Comparison of ENCODE assay signal across 8 cellular contexts in the genomic region with DNA sequence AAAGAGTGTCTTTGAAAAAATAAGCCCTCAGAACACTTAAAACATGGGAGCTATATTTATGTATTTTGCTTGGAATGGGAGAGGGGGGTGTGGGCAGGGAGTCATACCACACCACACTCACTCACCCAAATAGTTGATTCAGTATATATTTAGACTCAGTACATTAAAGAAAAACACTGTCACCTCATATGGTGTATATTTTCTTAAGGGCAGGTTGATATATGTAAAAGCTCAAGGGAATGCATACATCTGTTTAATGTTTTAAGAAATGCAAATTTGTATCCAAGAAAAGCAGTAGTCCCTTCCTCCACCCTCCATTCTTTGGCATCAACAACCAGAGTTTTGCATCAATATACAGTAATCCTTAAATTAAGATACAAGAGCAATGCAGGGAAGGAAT. TPM values are rescaled to one million over a fixed set of nuclear protein-coding genes. Genes with fewer than 3 reads are reported as not detected.
DNase-seq lines count a peak whose midpoint lies in the region; ATAC-seq and TF ChIP-seq lines count a peak whose summit lies in the region.

No MANE protein-coding gene starts in this region.

- H3K27ac Mint-ChIP-seq in activated B cell treated with CpG ODN at 0.5 μM for 24 hours, result peak overlapping the region; percentile 85

- no peaks in the 10 kb centered on the region for H3K27me3 Mint-ChIP-seq in activated B cell treated with CpG ODN at 0.5 μM for 24 hours

- H3K36me3 Mint-ChIP-seq in activated B cell treated with CpG ODN at 0.5 μM for 24 hours (ENCODE audit: low read depth), result peaks cover 10% of the 10 kb centered on the region

- DNase-seq in NCI-H2171 treated with DMSO at 0.1 percent for 48 hours (lab: John Stamatoyannopoulos, UW) (peak; percentile 43), NCI-H2171 (lab: John Stamatoyannopoulos, UW) (no peak), activated B cell treated with CpG ODN at 0.5 μM for 24 hours (no peak), hepatic stellate cell (ENCODE audit: low spot score) (peak; percentile 49), nucleus accumbens (lab: John Stamatoyannopoulos, UW) (no peak)
- DNase-seq in stimulated activated CD4-positive, alpha-beta T cell treated with anti-CD3 and anti-CD28 coated beads, Interleukin-1b, Interleukin-23, amount 100 ng/mL, for 48 hours, result no peak

- no peaks in the 10 kb centered on the region for H3K9me3 Mint-ChIP-seq in activated B cell treated with CpG ODN at 0.5 μM for 24 hours

- intact Hi-C loops in activated B cell treated with CpG ODN at 0.5 μM for 24 hours (cut with micrococcal nuclease), result no loop called here

- H3K9me3 ChIP-seq in stomach smooth muscle (ENCODE audit: control insufficient read depth in 2 of 2, low read length in 2 of 2), result no peaks in the 10 kb centered on the region

- peaks cover 22% of the 10 kb centered on the region for H3K4me1 ChIP-seq in stomach smooth muscle (ENCODE audit: control insufficient read depth, insufficient read depth, low read length)

- peaks cover 5 to 11% of the 10 kb centered on the region in 2 donors for H3K36me3 ChIP-seq in stomach smooth muscle (ENCODE audit: control insufficient read depth in 2 of 2, insufficient read depth in 2 of 2, low read length in 2 of 2)

- H3K4me3 Mint-ChIP-seq in activated B cell treated with CpG ODN at 0.5 μM for 24 hours, result peak overlapping the region; percentile 89

- H3K9ac ChIP-seq in stomach smooth muscle (ENCODE audit: low read length in 2 of 2), result peak overlapping the region; percentile 69 to 92

- POLR2A ChIA-PET in activated B cell treated with CpG ODN at 0.5 μM for 24 hours (lab: Charles Lee), result interaction anchor here (2.3 to 2.7 kb wide), 2 partner anchors 171 to 208 kb away, joined by 18 to 35 read pairs; a partner anchor contains a TSS

- TF ChIP-seq CTCF in activated B cell treated with CpG ODN at 0.5 μM for 24 hours (IDR thresholded peaks at IDR 0.05), result no peak

- CTCF ChIA-PET in activated B cell treated with CpG ODN at 0.5 μM for 24 hours (lab: Charles Lee), result no interaction called here

- H3K27ac ChIP-seq in stomach smooth muscle (ENCODE audit: low read length), result peak overlapping the region; percentile 86

- ATAC-seq in activated B cell treated with CpG ODN at 0.5 μM for 24 hours (ENCODE audit: low read depth) (no peak), HG02759 (IDR thresholded peaks at IDR 0.05; ENCODE audit: unreplicated experiment) (no peak)

- peak overlapping the region; percentile 83 to 86 for H3K4me3 ChIP-seq in stomach smooth muscle (ENCODE audit: low read length in 2 of 2)

- peaks cover 25% of the 10 kb centered on the region for H3K4me1 Mint-ChIP-seq in activated B cell treated with CpG ODN at 0.5 μM for 24 hours

- H3K27me3 ChIP-seq in stomach smooth muscle (ENCODE audit: control insufficient read depth in 1 of 2, insufficient read depth in 2 of 2, low read length in 2 of 2), result no peaks in the 10 kb centered on the region

RNA-seq across cellular contexts. Expression of a gene that starts 1.4 kb away (rescaled TPM):
- 17.0 and 17.1 TPM in 2 replicates for total RNA-seq in activated B cell treated with CpG ODN at 0.5 μM for 24 hours

Comparison
In these comparisons a context has a peak if more than half of its experiments do, and no peak if none do; other contexts are left out.
1. DNase-seq: peak in NCI-H2171 treated with DMSO at 0.1 percent for 48 hours (single experiment) and hepatic stellate cell (single experiment); none in NCI-H2171 (single experiment), activated B cell treated with CpG ODN at 0.5 μM for 24 hours (single experiment), stimulated activated CD4-positive, alpha-beta T cell treated with anti-CD3 and anti-CD28 coated beads, Interleukin-1b, Interleukin-23, amount 100 ng/mL, for 48 hours (single experiment) and nucleus accumbens (0 of 56).